ENCODE assay signal across 21 cellular contexts in the genomic region with DNA sequence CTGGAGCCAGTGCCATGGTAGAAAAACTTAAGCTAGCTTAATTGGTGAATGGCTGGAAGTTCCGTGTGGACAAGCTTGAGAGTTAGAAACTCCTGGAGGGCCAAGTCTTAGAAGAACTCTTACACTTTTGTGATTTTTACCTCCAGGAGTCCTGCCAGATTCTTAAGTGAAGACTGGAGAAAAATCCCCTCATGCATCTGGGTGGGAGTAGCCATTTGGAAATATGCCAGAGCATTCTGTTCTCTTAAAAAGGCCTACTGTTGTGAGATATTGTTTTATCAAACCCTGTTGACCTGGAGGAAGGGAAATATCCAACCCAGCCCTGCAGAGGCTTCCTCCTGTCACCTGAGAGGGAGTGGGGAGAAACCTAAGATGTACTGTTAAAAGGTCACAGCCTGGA.
"Had no signal": no experiment of that assay in that cellular context is flagged by ENCODE, and none has a peak within 500 bp of the region (broad histone marks: within the 10 kb centered on the region; RNA-seq: fewer than 3 reads in every experiment).

No MANE protein-coding gene starts in this region.

- H3K4me3 Mint-ChIP-seq: effector memory CD8-positive, alpha-beta T cell; naive thymus-derived CD8-positive, alpha-beta T cell; stimulated activated memory B cell treated with anti-CD40 and anti-IgM and Interleukin-4, amounts not matched to agents 10 μg/mL and 1 μg/mL and 100 μg/mL, for 72 hours; stimulated activated naive CD8-positive, alpha-beta T cell treated with anti-CD3 and anti-CD28 coated beads, Interleukin-15, amount 100 ng/mL, for 72 hours had no signal

- H3K9me3 ChIP-seq: mucosa of descending colon, neutrophil, psoas muscle, right lobe of liver, testis, transverse colon, vagina had no signal

- H3K27me3 Mint-ChIP-seq: effector memory CD8-positive, alpha-beta T cell; naive thymus-derived CD8-positive, alpha-beta T cell; stimulated activated memory B cell treated with anti-CD40 and anti-IgM and Interleukin-4, amounts not matched to agents 10 μg/mL and 1 μg/mL and 100 μg/mL, for 72 hours; stimulated activated naive CD8-positive, alpha-beta T cell treated with anti-CD3 and anti-CD28 coated beads, Interleukin-15, amount 100 ng/mL, for 72 hours had no signal

- H3K4me1 ChIP-seq: psoas muscle, spleen, transverse colon, vagina had no signal

- H3K27me3 ChIP-seq: hepatocyte, neutrophil, right lobe of liver, spleen, testis, transverse colon, vagina had no signal

- H3K27ac Mint-ChIP-seq: effector memory CD8-positive, alpha-beta T cell; naive thymus-derived CD8-positive, alpha-beta T cell; stimulated activated memory B cell treated with anti-CD40 and anti-IgM and Interleukin-4, amounts not matched to agents 10 μg/mL and 1 μg/mL and 100 μg/mL, for 72 hours; stimulated activated naive CD8-positive, alpha-beta T cell treated with anti-CD3 and anti-CD28 coated beads, Interleukin-15, amount 100 ng/mL, for 72 hours had no signal

- DNase-seq: effector memory CD8-positive, alpha-beta T cell; foreskin melanocyte; head of caudate nucleus; left colon; mucosa of descending colon; naive thymus-derived CD8-positive, alpha-beta T cell; psoas muscle; retina; right lobe of liver; spleen; stimulated activated CD4-positive, alpha-beta T cell treated with anti-CD3 and anti-CD28 coated beads, Interleukin-15, amount 100 ng/mL, for 24 hours; stimulated activated CD4-positive, alpha-beta T cell treated with anti-CD3 and anti-CD28 coated beads, Interleukin-1b, Interleukin-23, amount 100 ng/mL, for 48 hours; stimulated activated CD4-positive, alpha-beta T cell treated with anti-CD3 and anti-CD28 coated beads, Interleukin-4, amount 100 ng/mL, for 24 hours; stimulated activated naive CD8-positive, alpha-beta T cell treated with anti-CD3 and anti-CD28 coated beads, Interleukin-15, amount 100 ng/mL, for 72 hours; testis; transverse colon had no signal

- H3K27ac ChIP-seq: epithelial cell of prostate, hepatocyte, neutrophil, psoas muscle, right lobe of liver, spleen, testis, transverse colon, vagina had no signal

- H3K4me3 ChIP-seq: hepatocyte, mucosa of descending colon, psoas muscle, right lobe of liver, spleen, testis, transverse colon, vagina had no signal

- ATAC-seq: effector memory CD8-positive, alpha-beta T cell; left colon; mucosa of descending colon; naive thymus-derived CD8-positive, alpha-beta T cell; psoas muscle; right lobe of liver; stimulated activated memory B cell treated with anti-CD40 and anti-IgM and Interleukin-4, amounts not matched to agents 10 μg/mL and 1 μg/mL and 100 μg/mL, for 72 hours; stimulated activated naive CD8-positive, alpha-beta T cell treated with anti-CD3 and anti-CD28 coated beads, Interleukin-15, amount 100 ng/mL, for 72 hours had no signal

- H3K36me3 ChIP-seq: neutrophil had no signal

- H3K4me1 Mint-ChIP-seq: naive thymus-derived CD8-positive, alpha-beta T cell; stimulated activated memory B cell treated with anti-CD40 and anti-IgM and Interleukin-4, amounts not matched to agents 10 μg/mL and 1 μg/mL and 100 μg/mL, for 72 hours; stimulated activated naive CD8-positive, alpha-beta T cell treated with anti-CD3 and anti-CD28 coated beads, Interleukin-15, amount 100 ng/mL, for 72 hours had no signal
